In genomic region chr12:113758165-113758924, GRCh38 we compare ENCODE assay signal across 1 cellular context.
TF ChIP-seq lines count a peak whose summit lies in the region.

No MANE protein-coding gene starts in this region.

TF ChIP-seq in K562, 482 proteins besides CTCF, POLR2A, EP300 and RAD21 (continued from another document and continues in another):
- TF ChIP-seq, protein P1, sequence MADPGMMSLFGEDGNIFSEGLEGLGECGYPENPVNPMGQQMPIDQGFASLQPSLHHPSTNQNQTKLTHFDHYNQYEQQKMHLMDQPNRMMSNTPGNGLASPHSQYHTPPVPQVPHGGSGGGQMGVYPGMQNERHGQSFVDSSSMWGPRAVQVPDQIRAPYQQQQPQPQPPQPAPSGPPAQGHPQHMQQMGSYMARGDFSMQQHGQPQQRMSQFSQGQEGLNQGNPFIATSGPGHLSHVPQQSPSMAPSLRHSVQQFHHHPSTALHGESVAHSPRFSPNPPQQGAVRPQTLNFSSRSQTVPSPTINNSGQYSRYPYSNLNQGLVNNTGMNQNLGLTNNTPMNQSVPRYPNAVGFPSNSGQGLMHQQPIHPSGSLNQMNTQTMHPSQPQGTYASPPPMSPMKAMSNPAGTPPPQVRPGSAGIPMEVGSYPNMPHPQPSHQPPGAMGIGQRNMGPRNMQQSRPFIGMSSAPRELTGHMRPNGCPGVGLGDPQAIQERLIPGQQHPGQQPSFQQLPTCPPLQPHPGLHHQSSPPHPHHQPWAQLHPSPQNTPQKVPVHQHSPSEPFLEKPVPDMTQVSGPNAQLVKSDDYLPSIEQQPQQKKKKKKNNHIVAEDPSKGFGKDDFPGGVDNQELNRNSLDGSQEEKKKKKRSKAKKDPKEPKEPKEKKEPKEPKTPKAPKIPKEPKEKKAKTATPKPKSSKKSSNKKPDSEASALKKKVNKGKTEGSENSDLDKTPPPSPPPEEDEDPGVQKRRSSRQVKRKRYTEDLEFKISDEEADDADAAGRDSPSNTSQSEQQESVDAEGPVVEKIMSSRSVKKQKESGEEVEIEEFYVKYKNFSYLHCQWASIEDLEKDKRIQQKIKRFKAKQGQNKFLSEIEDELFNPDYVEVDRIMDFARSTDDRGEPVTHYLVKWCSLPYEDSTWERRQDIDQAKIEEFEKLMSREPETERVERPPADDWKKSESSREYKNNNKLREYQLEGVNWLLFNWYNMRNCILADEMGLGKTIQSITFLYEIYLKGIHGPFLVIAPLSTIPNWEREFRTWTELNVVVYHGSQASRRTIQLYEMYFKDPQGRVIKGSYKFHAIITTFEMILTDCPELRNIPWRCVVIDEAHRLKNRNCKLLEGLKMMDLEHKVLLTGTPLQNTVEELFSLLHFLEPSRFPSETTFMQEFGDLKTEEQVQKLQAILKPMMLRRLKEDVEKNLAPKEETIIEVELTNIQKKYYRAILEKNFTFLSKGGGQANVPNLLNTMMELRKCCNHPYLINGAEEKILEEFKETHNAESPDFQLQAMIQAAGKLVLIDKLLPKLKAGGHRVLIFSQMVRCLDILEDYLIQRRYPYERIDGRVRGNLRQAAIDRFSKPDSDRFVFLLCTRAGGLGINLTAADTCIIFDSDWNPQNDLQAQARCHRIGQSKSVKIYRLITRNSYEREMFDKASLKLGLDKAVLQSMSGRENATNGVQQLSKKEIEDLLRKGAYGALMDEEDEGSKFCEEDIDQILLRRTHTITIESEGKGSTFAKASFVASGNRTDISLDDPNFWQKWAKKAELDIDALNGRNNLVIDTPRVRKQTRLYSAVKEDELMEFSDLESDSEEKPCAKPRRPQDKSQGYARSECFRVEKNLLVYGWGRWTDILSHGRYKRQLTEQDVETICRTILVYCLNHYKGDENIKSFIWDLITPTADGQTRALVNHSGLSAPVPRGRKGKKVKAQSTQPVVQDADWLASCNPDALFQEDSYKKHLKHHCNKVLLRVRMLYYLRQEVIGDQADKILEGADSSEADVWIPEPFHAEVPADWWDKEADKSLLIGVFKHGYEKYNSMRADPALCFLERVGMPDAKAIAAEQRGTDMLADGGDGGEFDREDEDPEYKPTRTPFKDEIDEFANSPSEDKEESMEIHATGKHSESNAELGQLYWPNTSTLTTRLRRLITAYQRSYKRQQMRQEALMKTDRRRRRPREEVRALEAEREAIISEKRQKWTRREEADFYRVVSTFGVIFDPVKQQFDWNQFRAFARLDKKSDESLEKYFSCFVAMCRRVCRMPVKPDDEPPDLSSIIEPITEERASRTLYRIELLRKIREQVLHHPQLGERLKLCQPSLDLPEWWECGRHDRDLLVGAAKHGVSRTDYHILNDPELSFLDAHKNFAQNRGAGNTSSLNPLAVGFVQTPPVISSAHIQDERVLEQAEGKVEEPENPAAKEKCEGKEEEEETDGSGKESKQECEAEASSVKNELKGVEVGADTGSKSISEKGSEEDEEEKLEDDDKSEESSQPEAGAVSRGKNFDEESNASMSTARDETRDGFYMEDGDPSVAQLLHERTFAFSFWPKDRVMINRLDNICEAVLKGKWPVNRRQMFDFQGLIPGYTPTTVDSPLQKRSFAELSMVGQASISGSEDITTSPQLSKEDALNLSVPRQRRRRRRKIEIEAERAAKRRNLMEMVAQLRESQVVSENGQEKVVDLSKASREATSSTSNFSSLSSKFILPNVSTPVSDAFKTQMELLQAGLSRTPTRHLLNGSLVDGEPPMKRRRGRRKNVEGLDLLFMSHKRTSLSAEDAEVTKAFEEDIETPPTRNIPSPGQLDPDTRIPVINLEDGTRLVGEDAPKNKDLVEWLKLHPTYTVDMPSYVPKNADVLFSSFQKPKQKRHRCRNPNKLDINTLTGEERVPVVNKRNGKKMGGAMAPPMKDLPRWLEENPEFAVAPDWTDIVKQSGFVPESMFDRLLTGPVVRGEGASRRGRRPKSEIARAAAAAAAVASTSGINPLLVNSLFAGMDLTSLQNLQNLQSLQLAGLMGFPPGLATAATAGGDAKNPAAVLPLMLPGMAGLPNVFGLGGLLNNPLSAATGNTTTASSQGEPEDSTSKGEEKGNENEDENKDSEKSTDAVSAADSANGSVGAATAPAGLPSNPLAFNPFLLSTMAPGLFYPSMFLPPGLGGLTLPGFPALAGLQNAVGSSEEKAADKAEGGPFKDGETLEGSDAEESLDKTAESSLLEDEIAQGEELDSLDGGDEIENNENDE (IDR thresholded peaks at IDR 0.05; ENCODE audit: low read depth, low read length) = no peak
- TF ChIP-seq HDAC1 (IDR thresholded peaks at IDR 0.05) (peak in 1 of 2 experiments; percentile 51; a peak in 1 of 4 replicates), GMEB1 (CRISPR knock-in tag; IDR thresholded peaks at IDR 0.05) (no peak), ATF7 (IDR thresholded peaks at IDR 0.05) (no peak), NR1H2 (CRISPR knock-in tag; IDR thresholded peaks at IDR 0.05) (no peak), ZEB2 (IDR thresholded peaks at IDR 0.05) (no peak), ZNF133 (CRISPR knock-in tag; IDR thresholded peaks at IDR 0.05) (no peak), SREBF2 (CRISPR knock-in tag; IDR thresholded peaks at IDR 0.05) (no peak), SOX6 (IDR thresholded peaks at IDR 0.05) (peak; percentile 46; the same call in 1 of the 2 replicates), NFIX (CRISPR knock-in tag; IDR thresholded peaks at IDR 0.05; ENCODE audit: low read depth) (no peak), ZNF354B (CRISPR knock-in tag; IDR thresholded peaks at IDR 0.05) (no peak), ZNF696 (CRISPR knock-in tag; conservative IDR thresholded peaks at IDR 0.05) (no peak), HDAC3 (IDR thresholded peaks at IDR 0.05; ENCODE audit: borderline replicate concordance, partially characterized antibody) (no peak), POLR3G (IDR thresholded peaks at IDR 0.05; ENCODE audit: extremely low read depth, insufficient read length, insufficient replicate concordance) (no peak), CTCFL (IDR thresholded peaks at IDR 0.05; ENCODE audit: borderline replicate concordance, insufficient read depth, low read depth, low read length, poor library complexity, severe bottlenecking) (no peak), PHF20 (IDR thresholded peaks at IDR 0.05; ENCODE audit: partially characterized antibody) (no peak), KLF6 (CRISPR knock-in tag; IDR thresholded peaks at IDR 0.05; ENCODE audit: borderline replicate concordance) (no peak), PRPF4 (IDR thresholded peaks at IDR 0.05; ENCODE audit: insufficient read depth, low read depth, low read length, poor library complexity, severe bottlenecking) (no peak), TEAD1 (CRISPR knock-in tag; IDR thresholded peaks at IDR 0.05) (no peak), RAD51 (IDR thresholded peaks at IDR 0.05; ENCODE audit: borderline replicate concordance, low read depth) (no peak), ZNF76 (CRISPR knock-in tag; IDR thresholded peaks at IDR 0.05; ENCODE audit: borderline replicate concordance) (no peak), GTF2B (IDR thresholded peaks at IDR 0.05; ENCODE audit: extremely low read depth, insufficient read length) (no peak), THRA (IDR thresholded peaks at IDR 0.05) (no peak), GTF2E2 (tag; IDR thresholded peaks at IDR 0.05) (no peak)
- TF ChIP-seq, protein P2, sequence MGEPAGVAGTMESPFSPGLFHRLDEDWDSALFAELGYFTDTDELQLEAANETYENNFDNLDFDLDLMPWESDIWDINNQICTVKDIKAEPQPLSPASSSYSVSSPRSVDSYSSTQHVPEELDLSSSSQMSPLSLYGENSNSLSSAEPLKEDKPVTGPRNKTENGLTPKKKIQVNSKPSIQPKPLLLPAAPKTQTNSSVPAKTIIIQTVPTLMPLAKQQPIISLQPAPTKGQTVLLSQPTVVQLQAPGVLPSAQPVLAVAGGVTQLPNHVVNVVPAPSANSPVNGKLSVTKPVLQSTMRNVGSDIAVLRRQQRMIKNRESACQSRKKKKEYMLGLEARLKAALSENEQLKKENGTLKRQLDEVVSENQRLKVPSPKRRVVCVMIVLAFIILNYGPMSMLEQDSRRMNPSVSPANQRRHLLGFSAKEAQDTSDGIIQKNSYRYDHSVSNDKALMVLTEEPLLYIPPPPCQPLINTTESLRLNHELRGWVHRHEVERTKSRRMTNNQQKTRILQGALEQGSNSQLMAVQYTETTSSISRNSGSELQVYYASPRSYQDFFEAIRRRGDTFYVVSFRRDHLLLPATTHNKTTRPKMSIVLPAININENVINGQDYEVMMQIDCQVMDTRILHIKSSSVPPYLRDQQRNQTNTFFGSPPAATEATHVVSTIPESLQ (CRISPR knock-in tag; IDR thresholded peaks at IDR 0.05) = 0 out of 2 replicates have a peak, but pooled peaks have one; percentile 32
- TF ChIP-seq, protein P3, sequence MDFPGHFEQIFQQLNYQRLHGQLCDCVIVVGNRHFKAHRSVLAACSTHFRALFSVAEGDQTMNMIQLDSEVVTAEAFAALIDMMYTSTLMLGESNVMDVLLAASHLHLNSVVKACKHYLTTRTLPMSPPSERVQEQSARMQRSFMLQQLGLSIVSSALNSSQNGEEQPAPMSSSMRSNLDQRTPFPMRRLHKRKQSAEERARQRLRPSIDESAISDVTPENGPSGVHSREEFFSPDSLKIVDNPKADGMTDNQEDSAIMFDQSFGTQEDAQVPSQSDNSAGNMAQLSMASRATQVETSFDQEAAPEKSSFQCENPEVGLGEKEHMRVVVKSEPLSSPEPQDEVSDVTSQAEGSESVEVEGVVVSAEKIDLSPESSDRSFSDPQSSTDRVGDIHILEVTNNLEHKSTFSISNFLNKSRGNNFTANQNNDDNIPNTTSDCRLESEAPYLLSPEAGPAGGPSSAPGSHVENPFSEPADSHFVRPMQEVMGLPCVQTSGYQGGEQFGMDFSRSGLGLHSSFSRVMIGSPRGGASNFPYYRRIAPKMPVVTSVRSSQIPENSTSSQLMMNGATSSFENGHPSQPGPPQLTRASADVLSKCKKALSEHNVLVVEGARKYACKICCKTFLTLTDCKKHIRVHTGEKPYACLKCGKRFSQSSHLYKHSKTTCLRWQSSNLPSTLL (IDR thresholded peaks at IDR 0.05) = no peak
